Comparison of ENCODE assay signal across 1 cellular context in the genomic region with DNA sequence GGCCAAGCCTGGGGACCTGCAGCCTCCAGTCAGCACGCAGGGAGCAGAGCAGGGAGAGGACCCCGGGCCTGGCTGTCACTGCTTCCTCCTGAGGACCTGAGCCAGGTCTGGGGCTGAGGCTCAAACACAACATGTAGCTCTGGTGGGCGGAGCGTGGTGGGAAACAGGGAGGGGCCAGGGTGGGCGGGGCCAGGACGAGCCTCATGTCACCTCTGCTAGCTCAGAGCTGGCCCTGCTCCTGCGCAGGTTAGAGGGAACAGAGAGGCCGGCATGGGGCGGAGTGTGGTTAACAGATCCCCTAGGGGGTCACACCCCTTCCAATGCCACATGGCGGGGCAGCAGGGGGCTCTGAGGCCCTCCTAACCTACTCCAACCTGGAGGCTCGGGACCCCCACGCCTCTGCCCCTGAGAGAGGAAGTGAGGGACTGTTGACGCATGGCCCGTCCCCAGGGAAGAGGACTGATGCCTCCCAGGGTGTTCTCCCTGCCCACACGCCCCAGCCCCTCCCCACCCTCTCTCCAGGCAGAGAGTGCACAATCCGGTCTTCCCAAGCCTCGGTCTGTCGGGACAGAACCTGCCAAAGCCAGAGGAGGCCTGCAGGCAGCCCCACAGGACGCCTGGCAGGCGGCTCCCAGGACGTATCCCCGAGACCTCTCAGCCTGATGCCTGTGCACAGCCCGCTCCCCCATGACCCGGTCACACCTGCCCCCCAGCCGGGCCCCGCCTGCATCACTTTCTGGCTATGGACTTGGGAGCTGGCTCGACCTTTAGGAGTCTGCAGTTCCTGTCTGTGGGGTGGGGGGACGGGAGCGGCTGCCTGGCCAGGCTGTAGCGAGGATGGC.
TF ChIP-seq lines count a peak whose summit lies in the region.

No MANE protein-coding gene starts in this region.

TF ChIP-seq in K562, 482 proteins besides CTCF, POLR2A, EP300 and RAD21 (continued from another document and continues in another):
- TF ChIP-seq, protein P1, sequence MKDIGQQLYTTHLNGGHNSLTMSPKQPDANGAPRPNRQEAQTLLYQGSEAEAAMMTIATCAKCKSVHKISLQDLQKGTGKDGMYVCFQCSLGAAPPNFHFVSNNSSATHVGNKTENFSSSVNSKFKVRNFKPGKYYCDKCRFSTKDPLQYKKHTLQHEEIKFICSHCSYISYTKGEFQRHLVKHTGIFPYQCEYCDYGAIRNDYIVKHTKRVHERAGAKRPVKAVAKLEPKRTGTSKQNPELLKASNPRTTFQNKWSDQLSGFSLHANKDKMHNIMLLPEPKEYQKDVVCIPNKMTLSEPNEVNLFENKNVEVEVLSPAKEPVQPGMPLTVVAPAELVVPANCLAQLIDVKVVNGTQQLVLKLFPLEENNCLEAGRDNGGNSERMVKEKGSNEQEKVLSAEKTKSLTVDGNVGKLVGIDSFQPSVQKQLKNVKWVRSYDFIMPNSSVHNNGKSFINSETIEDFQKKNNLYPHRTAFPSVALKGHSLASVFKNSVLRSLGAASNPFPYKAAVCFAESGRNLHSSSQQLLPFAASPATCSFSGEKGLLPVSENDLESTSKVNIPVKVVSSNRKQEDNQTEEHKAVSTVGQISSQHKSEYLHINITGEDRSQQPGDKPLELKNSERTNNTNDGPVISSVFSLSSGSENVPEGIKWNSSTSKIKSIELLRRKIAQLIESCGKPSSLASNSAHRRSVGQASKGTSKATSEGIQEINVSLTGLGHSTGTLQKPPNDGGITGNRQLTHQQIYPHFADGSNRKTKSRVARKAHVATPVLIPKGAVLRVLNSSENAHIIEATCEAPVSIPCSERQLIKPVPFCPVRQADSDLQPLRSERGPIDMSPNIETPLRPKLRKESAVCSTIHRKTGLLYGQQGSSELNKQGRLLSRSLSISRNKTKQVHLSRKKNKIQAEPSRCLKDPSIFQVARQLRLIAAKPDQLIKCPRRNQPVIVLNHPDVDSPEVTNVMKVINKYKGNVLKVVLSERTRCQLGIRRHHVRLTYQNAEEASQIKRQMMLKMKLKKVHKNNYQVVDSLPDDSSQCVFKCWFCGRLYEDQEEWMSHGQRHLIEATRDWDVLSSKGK (CRISPR knock-in tag; IDR thresholded peaks at IDR 0.05): no peak
- TF ChIP-seq PCBP2 (IDR thresholded peaks at IDR 0.05; ENCODE audit: low read depth, low read length, poor library complexity, severe bottlenecking) (no peak), SLC30A9 (CRISPR knock-in tag; IDR thresholded peaks at IDR 0.05) (no peak), DNMT1 (IDR thresholded peaks at IDR 0.05) (no peak), ZFP36 (IDR thresholded peaks at IDR 0.05; ENCODE audit: low read depth, low read length, partially characterized antibody) (peak; percentile 17), ZNF668 (CRISPR knock-in tag; IDR thresholded peaks at IDR 0.05) (no peak), SMARCE1 (IDR thresholded peaks at IDR 0.05) (peak; percentile 57), ZC3H4 (CRISPR knock-in tag; IDR thresholded peaks at IDR 0.05; ENCODE audit: borderline replicate concordance) (0 out of 2 replicates have a peak, but pooled peaks have one; percentile 67), HNRNPL (IDR thresholded peaks at IDR 0.05; ENCODE audit: low read depth, low read length) (no peak), ATF7 (IDR thresholded peaks at IDR 0.05) (0 out of 2 replicates have a peak, but pooled peaks have one; percentile 27), HDAC1 (IDR thresholded peaks at IDR 0.05) (peak in 1 of 2 experiments; percentile 79; a peak in 2 of 4 replicates), ZNF232 (CRISPR knock-in tag; IDR thresholded peaks at IDR 0.05) (no peak), ADNP (tag; IDR thresholded peaks at IDR 0.05) (no peak), MITF (IDR thresholded peaks at IDR 0.05) (0 out of 2 replicates have a peak, but pooled peaks have one; percentile 31), MXI1 (IDR thresholded peaks at IDR 0.05; ENCODE audit: low read depth, low read length) (no peak; the same call in 1 of the 2 replicates), RBM17 (IDR thresholded peaks at IDR 0.05; ENCODE audit: borderline replicate concordance, low read depth, low read length) (no peak), GABPA (tag; conservative IDR thresholded peaks at IDR 0.05; ENCODE audit: low read depth) (no peak), ZNF133 (CRISPR knock-in tag; IDR thresholded peaks at IDR 0.05) (no peak), TOE1 (IDR thresholded peaks at IDR 0.05; ENCODE audit: borderline replicate concordance) (peak; percentile 11; the same call in 1 of the 2 replicates), TOE1 (CRISPR knock-in tag; IDR thresholded peaks at IDR 0.05; ENCODE audit: borderline replicate concordance, low read depth) (no peak; the same call in 1 of the 2 replicates), AFF4 (CRISPR knock-in tag; IDR thresholded peaks at IDR 0.05) (no peak; the same call in none of the 2 replicates), U2AF2 (optimal IDR thresholded peaks at IDR 0.05; ENCODE audit: low read depth, low read length) (no peak), RBFOX2 (IDR thresholded peaks at IDR 0.05; ENCODE audit: low read depth, low read length) (no peak), TAL1 (IDR thresholded peaks at IDR 0.05) (no peak), ZNF740 (CRISPR knock-in tag; IDR thresholded peaks at IDR 0.05) (0 out of 2 replicates have a peak, but pooled peaks have one; percentile 33), ZNF740 (tag; IDR thresholded peaks at IDR 0.05) (0 out of 4 replicates have a peak, but pooled peaks of 1 of the 2 experiments have one; percentile 13), HSF4 (CRISPR knock-in tag; IDR thresholded peaks at IDR 0.05; ENCODE audit: borderline replicate concordance) (0 out of 2 replicates have a peak, but pooled peaks have one; percentile 36)
- TF ChIP-seq, protein P2, sequence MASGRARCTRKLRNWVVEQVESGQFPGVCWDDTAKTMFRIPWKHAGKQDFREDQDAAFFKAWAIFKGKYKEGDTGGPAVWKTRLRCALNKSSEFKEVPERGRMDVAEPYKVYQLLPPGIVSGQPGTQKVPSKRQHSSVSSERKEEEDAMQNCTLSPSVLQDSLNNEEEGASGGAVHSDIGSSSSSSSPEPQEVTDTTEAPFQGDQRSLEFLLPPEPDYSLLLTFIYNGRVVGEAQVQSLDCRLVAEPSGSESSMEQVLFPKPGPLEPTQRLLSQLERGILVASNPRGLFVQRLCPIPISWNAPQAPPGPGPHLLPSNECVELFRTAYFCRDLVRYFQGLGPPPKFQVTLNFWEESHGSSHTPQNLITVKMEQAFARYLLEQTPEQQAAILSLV (tag; IDR thresholded peaks at IDR 0.05): no peak
- TF ChIP-seq, protein P3, sequence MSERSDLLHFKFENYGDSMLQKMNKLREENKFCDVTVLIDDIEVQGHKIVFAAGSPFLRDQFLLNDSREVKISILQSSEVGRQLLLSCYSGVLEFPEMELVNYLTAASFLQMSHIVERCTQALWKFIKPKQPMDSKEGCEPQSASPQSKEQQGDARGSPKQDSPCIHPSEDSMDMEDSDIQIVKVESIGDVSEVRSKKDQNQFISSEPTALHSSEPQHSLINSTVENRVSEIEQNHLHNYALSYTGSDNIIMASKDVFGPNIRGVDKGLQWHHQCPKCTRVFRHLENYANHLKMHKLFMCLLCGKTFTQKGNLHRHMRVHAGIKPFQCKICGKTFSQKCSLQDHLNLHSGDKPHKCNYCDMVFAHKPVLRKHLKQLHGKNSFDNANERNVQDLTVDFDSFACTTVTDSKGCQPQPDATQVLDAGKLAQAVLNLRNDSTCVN (CRISPR knock-in tag; IDR thresholded peaks at IDR 0.05): no peak
- TF ChIP-seq, protein P4, sequence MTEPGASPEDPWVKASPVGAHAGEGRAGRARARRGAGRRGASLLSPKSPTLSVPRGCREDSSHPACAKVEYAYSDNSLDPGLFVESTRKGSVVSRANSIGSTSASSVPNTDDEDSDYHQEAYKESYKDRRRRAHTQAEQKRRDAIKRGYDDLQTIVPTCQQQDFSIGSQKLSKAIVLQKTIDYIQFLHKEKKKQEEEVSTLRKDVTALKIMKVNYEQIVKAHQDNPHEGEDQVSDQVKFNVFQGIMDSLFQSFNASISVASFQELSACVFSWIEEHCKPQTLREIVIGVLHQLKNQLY (CRISPR knock-in tag; conservative IDR thresholded peaks at IDR 0.05): no peak
- TF ChIP-seq, protein P5, sequence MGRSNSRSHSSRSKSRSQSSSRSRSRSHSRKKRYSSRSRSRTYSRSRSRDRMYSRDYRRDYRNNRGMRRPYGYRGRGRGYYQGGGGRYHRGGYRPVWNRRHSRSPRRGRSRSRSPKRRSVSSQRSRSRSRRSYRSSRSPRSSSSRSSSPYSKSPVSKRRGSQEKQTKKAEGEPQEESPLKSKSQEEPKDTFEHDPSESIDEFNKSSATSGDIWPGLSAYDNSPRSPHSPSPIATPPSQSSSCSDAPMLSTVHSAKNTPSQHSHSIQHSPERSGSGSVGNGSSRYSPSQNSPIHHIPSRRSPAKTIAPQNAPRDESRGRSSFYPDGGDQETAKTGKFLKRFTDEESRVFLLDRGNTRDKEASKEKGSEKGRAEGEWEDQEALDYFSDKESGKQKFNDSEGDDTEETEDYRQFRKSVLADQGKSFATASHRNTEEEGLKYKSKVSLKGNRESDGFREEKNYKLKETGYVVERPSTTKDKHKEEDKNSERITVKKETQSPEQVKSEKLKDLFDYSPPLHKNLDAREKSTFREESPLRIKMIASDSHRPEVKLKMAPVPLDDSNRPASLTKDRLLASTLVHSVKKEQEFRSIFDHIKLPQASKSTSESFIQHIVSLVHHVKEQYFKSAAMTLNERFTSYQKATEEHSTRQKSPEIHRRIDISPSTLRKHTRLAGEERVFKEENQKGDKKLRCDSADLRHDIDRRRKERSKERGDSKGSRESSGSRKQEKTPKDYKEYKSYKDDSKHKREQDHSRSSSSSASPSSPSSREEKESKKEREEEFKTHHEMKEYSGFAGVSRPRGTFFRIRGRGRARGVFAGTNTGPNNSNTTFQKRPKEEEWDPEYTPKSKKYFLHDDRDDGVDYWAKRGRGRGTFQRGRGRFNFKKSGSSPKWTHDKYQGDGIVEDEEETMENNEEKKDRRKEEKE (IDR thresholded peaks at IDR 0.05; ENCODE audit: borderline replicate concordance in 1 of 2, control insufficient read depth in 1 of 2, low read depth in 2 of 2, low read length in 1 of 2): no peak
- TF ChIP-seq, protein P6, sequence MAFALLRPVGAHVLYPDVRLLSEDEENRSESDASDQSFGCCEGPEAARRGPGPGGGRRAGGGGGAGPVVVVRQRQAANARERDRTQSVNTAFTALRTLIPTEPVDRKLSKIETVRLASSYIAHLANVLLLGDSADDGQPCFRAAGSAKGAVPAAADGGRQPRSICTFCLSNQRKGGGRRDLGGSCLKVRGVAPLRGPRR (CRISPR knock-in tag; IDR thresholded peaks at IDR 0.05): no peak
- TF ChIP-seq, protein P7, sequence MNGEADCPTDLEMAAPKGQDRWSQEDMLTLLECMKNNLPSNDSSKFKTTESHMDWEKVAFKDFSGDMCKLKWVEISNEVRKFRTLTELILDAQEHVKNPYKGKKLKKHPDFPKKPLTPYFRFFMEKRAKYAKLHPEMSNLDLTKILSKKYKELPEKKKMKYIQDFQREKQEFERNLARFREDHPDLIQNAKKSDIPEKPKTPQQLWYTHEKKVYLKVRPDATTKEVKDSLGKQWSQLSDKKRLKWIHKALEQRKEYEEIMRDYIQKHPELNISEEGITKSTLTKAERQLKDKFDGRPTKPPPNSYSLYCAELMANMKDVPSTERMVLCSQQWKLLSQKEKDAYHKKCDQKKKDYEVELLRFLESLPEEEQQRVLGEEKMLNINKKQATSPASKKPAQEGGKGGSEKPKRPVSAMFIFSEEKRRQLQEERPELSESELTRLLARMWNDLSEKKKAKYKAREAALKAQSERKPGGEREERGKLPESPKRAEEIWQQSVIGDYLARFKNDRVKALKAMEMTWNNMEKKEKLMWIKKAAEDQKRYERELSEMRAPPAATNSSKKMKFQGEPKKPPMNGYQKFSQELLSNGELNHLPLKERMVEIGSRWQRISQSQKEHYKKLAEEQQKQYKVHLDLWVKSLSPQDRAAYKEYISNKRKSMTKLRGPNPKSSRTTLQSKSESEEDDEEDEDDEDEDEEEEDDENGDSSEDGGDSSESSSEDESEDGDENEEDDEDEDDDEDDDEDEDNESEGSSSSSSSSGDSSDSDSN (IDR thresholded peaks at IDR 0.05; ENCODE audit: borderline replicate concordance in 1 of 2, low read depth in 2 of 2, low read length in 2 of 2): 0 out of 4 replicates have a peak, but pooled peaks of 1 of the 2 experiments have one; percentile 5
